ENCODE assay signal across 15 cellular contexts in the genomic region with DNA sequence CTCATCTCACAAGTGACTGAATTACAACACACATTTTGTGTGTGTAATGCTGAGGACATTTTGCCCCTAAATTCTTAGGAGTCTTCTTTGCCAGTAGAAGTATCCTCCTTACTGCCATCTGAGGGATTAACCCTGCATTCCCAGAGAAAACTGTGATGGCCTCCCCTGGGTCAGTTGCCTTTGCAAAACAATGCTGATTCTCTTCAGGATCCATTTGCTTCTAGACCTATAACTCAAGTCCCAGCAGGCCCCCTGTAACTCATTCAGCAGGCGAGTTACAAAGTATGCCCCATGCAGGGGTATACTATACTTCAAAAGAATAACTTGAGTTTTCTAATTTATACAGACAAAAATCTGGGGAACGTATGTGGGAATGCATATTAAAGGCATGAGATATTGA. TPM values are rescaled to one million over a fixed set of nuclear protein-coding genes. Genes with fewer than 3 reads are reported as not detected.
"Had no signal": no experiment of that assay in that cellular context is flagged by ENCODE, and none has a peak within 500 bp of the region (broad histone marks: within the 10 kb centered on the region; RNA-seq: fewer than 3 reads in every experiment).

No MANE protein-coding gene starts in this region.

- H3K9me3 Mint-ChIP-seq: activated CD4-positive, alpha-beta memory T cell treated with anti-CD3 and anti-CD28 coated beads, Interleukin-2, amount 10 ng/mL, durations not matched to agents 7 days and 5 days; activated naive CD8-positive, alpha-beta T cell treated with anti-CD3 and anti-CD28 coated beads, Interleukin-2, amount 50 U/mL, for 24 hours; neural crest cell had no signal

- H3K4me3 Mint-ChIP-seq: activated CD4-positive, alpha-beta memory T cell treated with anti-CD3 and anti-CD28 coated beads, Interleukin-2, amount 10 ng/mL, durations not matched to agents 7 days and 5 days; activated naive CD8-positive, alpha-beta T cell treated with anti-CD3 and anti-CD28 coated beads, Interleukin-2, amount 50 U/mL, for 24 hours; neural crest cell had no signal

- H3K36me3 ChIP-seq: ascending aorta, esophagus muscularis mucosa, stomach, thoracic aorta had no signal

- H3K4me1 ChIP-seq: ascending aorta, esophagus muscularis mucosa, stomach had no signal

- FAIRE-seq: bronchial epithelial cell had no signal

- H3K4me3 ChIP-seq: ascending aorta, dorsolateral prefrontal cortex, esophagus muscularis mucosa, stomach, thoracic aorta had no signal

- H3K27ac Mint-ChIP-seq: activated naive CD8-positive, alpha-beta T cell treated with anti-CD3 and anti-CD28 coated beads, Interleukin-2, amount 50 U/mL, for 24 hours had no signal

- H3K27me3 ChIP-seq: ascending aorta, dorsolateral prefrontal cortex, esophagus muscularis mucosa had no signal

- H3K9me3 ChIP-seq: ascending aorta, esophagus muscularis mucosa, stomach, thoracic aorta had no signal

- ATAC-seq: left ventricle myocardium superior had no signal

- H3K27ac ChIP-seq: ascending aorta, dorsolateral prefrontal cortex, esophagus muscularis mucosa, stomach, thoracic aorta had no signal

- DNase-seq: activated CD4-positive, alpha-beta T cell treated with anti-CD3 and anti-CD28 coated beads for 1 hour; activated naive CD4-positive, alpha-beta T cell; activated naive CD8-positive, alpha-beta T cell treated with anti-CD3 and anti-CD28 coated beads, Interleukin-2, amount 50 U/mL, for 24 hours; dorsolateral prefrontal cortex; glutamatergic neuron; left ventricle myocardium superior; mesenchymal stem cell; stomach; T-helper 9 cell had no signal

RNA-seq across cellular contexts. Expression of a gene that starts 6.6 kb away (rescaled TPM):
- total RNA-seq: ascending aorta had no signal
